ENCODE assay signal across 7 cellular contexts in genomic region chr4:185597532-185598188, GRCh38.
DNase-seq lines count a peak whose midpoint lies in the region; ATAC-seq and TF ChIP-seq lines count a peak whose summit lies in the region.

No MANE protein-coding gene starts in this region.

- peak; percentile 96 for TF ChIP-seq CTCF in GM12874 (IDR thresholded peaks at IDR 0.05; ENCODE audit: insufficient read depth, low read depth, low read length)

- peak; percentile 66 for ATAC-seq in HG02763 (IDR thresholded peaks at IDR 0.05; ENCODE audit: unreplicated experiment)

- DNase-seq in NCI-H2107 treated with DMSO at 0.1 percent for 48 hours (lab: John Stamatoyannopoulos, UW; ENCODE audit: unreplicated experiment) (peak; percentile 35), cerebellar cortex (ENCODE audit: low spot score) (peak; percentile 84), kidney tubule cell (ENCODE audit: low spot score) (peak; percentile 73)
- peak; percentile 67 for DNase-seq in activated CD4-positive, CD25-positive, alpha-beta regulatory T cell treated with anti-CD3 and anti-CD28 coated beads, Interleukin-2, amount 50 U/mL, for 72 hours
- DNase-seq in stimulated activated CD4-positive, alpha-beta T cell treated with anti-CD3 and anti-CD28 coated beads, Interleukin-2, amount 100 ng/mL, for 4 hours (ENCODE audit: low read depth): peak; percentile 48

Comparison
In these comparisons a context has a peak if more than half of its experiments do, and no peak if none do; other contexts are left out.
1. Peak in every context shown above with its lines: DNase-seq and ATAC-seq.